15 cellular contexts compared by ENCODE assay signal in genomic region chr4:118825799-118826198, GRCh38. TPM values are rescaled to one million over a fixed set of nuclear protein-coding genes. Genes with fewer than 3 reads are reported as not detected.
DNase-seq lines count a peak whose midpoint lies in the region; ATAC-seq, FAIRE-seq and TF ChIP-seq lines count a peak whose summit lies in the region.
"Had no signal": no experiment of that assay in that cellular context is flagged by ENCODE, and none has a peak within 500 bp of the region (broad histone marks: within the 10 kb centered on the region; RNA-seq: fewer than 3 reads in every experiment).

No MANE protein-coding gene starts in this region.

- peaks cover 25% of the 10 kb centered on the region for H3K36me3 Mint-ChIP-seq in astrocyte (ENCODE audit: low read depth, unreplicated experiment)
- H3K36me3 Mint-ChIP-seq in activated T-helper 1 cell treated with anti-CD3 and anti-CD28 coated beads, Interleukin-12 subunit alpha, Interleukin-12 subunit beta, Interleukin-2, Interleukin-4 antibody, amounts not matched to agents 30 ng/mL and 10 ng/mL and 1 ng/mL, durations not matched to agents 14 hours and 24 hours and 36 hours (ENCODE audit: low read depth) = peaks cover 36% of the 10 kb centered on the region

- no peak overlapping the region for H3K9ac ChIP-seq in astrocyte (ENCODE audit: low read length)

- peak overlapping the region; percentile 11 for H3K4me2 ChIP-seq in astrocyte (ENCODE audit: low read length)

- H3K27ac Mint-ChIP-seq in astrocyte (ENCODE audit: unreplicated experiment) = no peak overlapping the region
- H3K27ac Mint-ChIP-seq in activated T-helper 1 cell treated with anti-CD3 and anti-CD28 coated beads, Interleukin-12 subunit alpha, Interleukin-12 subunit beta, Interleukin-2, Interleukin-4 antibody, amounts not matched to agents 30 ng/mL and 10 ng/mL and 1 ng/mL, durations not matched to agents 14 hours and 24 hours and 36 hours = no peak overlapping the region
- H3K27ac Mint-ChIP-seq: activated CD8-positive, alpha-beta T cell treated with anti-CD3 and anti-CD28 coated beads for 36 hours had no signal

- no peak overlapping the region for H3K4me3 Mint-ChIP-seq in astrocyte (ENCODE audit: unreplicated experiment)
- H3K4me3 Mint-ChIP-seq in activated T-helper 1 cell treated with anti-CD3 and anti-CD28 coated beads, Interleukin-12 subunit alpha, Interleukin-12 subunit beta, Interleukin-2, Interleukin-4 antibody, amounts not matched to agents 30 ng/mL and 10 ng/mL and 1 ng/mL, durations not matched to agents 14 hours and 24 hours and 36 hours = no peak overlapping the region
- H3K4me3 Mint-ChIP-seq: activated CD8-positive, alpha-beta T cell treated with anti-CD3 and anti-CD28 coated beads for 36 hours had no signal

- DNase-seq in astrocyte (ENCODE audit: low read depth) (no peak), activated gamma-delta T cell (lab: John Stamatoyannopoulos, UW) (no peak), Kasumi-1 (lab: John Stamatoyannopoulos, UW) (no peak), lower leg skin (ENCODE audit: low spot score in 2 of 2) (no peak)
- DNase-seq in activated T-helper 1 cell treated with anti-CD3 and anti-CD28 coated beads, Interleukin-12 subunit alpha, Interleukin-12 subunit beta, Interleukin-2, Interleukin-4 antibody, amounts not matched to agents 30 ng/mL and 10 ng/mL and 1 ng/mL, durations not matched to agents 14 hours and 24 hours and 36 hours (ENCODE audit: low spot score) = no peak
- DNase-seq: activated CD8-positive, alpha-beta T cell treated with anti-CD3 and anti-CD28 coated beads for 36 hours; effector CD4-positive, alpha-beta T cell; HCEC 1CT; IMR-90; NCI-H187 treated with DMSO at 0.1 percent for 48 hours; transverse colon had no signal

- peaks cover 72% of the 10 kb centered on the region for H3K36me3 ChIP-seq in astrocyte (ENCODE audit: insufficient read depth, low read length)

- H3K79me2 ChIP-seq in astrocyte (ENCODE audit: insufficient read depth, low read length) = peaks cover 99% of the 10 kb centered on the region

- intact Hi-C loops in lower leg skin (cut with DNase I; ENCODE audit: low total_unique reads) = no loop called here
- intact Hi-C loops in activated T-helper 1 cell treated with anti-CD3 and anti-CD28 coated beads, Interleukin-12 subunit alpha, Interleukin-12 subunit beta, Interleukin-2, Interleukin-4 antibody, amounts not matched to agents 30 ng/mL and 10 ng/mL and 1 ng/mL, durations not matched to agents 14 hours and 24 hours and 36 hours (cut with micrococcal nuclease) = loop anchor here (5.0 kb wide), 1 partner anchor 38 kb away; no protein-coding TSS in a partner anchor

- ATAC-seq in GM18519 (IDR thresholded peaks at IDR 0.05; ENCODE audit: low FRiP score, unreplicated experiment) = peak; percentile 76
- ATAC-seq in GM21381 (IDR thresholded peaks at IDR 0.05; ENCODE audit: unreplicated experiment) = peak; percentile 59
- peak; percentile 56 for ATAC-seq in HG02938 (IDR thresholded peaks at IDR 0.05; ENCODE audit: unreplicated experiment)
- ATAC-seq: activated CD8-positive, alpha-beta T cell treated with anti-CD3 and anti-CD28 coated beads for 36 hours had no signal

- H3K4me3 ChIP-seq in astrocyte (ENCODE audit: insufficient read depth, low read depth, low read length) = no peak overlapping the region
- H3K4me3 ChIP-seq in lower leg skin (ENCODE audit: low read depth, poor library complexity, severe bottlenecking) = no peak overlapping the region
- H3K4me3 ChIP-seq: transverse colon had no signal

- H3K27me3 Mint-ChIP-seq in astrocyte (ENCODE audit: low read depth, unreplicated experiment) = no peaks in the 10 kb centered on the region
- no peaks in the 10 kb centered on the region for H3K27me3 Mint-ChIP-seq in activated T-helper 1 cell treated with anti-CD3 and anti-CD28 coated beads, Interleukin-12 subunit alpha, Interleukin-12 subunit beta, Interleukin-2, Interleukin-4 antibody, amounts not matched to agents 30 ng/mL and 10 ng/mL and 1 ng/mL, durations not matched to agents 14 hours and 24 hours and 36 hours (ENCODE audit: insufficient read depth)
- H3K27me3 Mint-ChIP-seq: activated CD8-positive, alpha-beta T cell treated with anti-CD3 and anti-CD28 coated beads for 36 hours had no signal

- no peaks in the 10 kb centered on the region for H3K9me3 ChIP-seq in astrocyte (ENCODE audit: insufficient read depth, low read depth, low read length)
- H3K9me3 ChIP-seq: transverse colon had no signal

- H3K27me3 ChIP-seq in astrocyte (ENCODE audit: insufficient read depth, low read length) = no peaks in the 10 kb centered on the region
- H3K27me3 ChIP-seq: transverse colon had no signal

- no peak for TF ChIP-seq POLR2A in lower leg skin (IDR thresholded peaks at IDR 0.05)

- no peak for FAIRE-seq in astrocyte (lab: Jason Lieb, UNC)

- H4K20me1 ChIP-seq in astrocyte (ENCODE audit: insufficient read depth, low read length) = peaks cover 97% of the 10 kb centered on the region

- H3K27ac ChIP-seq in astrocyte (ENCODE audit: low read depth, low read length) = no peak overlapping the region
- H3K27ac ChIP-seq: C4-2B, transverse colon had no signal

- no peak for TF ChIP-seq CTCF in astrocyte (IDR thresholded peaks at IDR 0.05; ENCODE audit: insufficient read depth, low read depth, low read length)
- TF ChIP-seq CTCF in lower leg skin (IDR thresholded peaks at IDR 0.05) = no peak

- peaks cover 31% of the 10 kb centered on the region for H3K4me1 ChIP-seq in astrocyte (ENCODE audit: insufficient read depth, low read length)

- peaks cover 49% of the 10 kb centered on the region for H3K4me1 Mint-ChIP-seq in astrocyte (ENCODE audit: low read depth, unreplicated experiment)
- peaks cover 52% of the 10 kb centered on the region for H3K4me1 Mint-ChIP-seq in activated T-helper 1 cell treated with anti-CD3 and anti-CD28 coated beads, Interleukin-12 subunit alpha, Interleukin-12 subunit beta, Interleukin-2, Interleukin-4 antibody, amounts not matched to agents 30 ng/mL and 10 ng/mL and 1 ng/mL, durations not matched to agents 14 hours and 24 hours and 36 hours (ENCODE audit: low read depth)

- WGBS in lower leg skin, 2 donors = 66 to 80% methylated on average over 3 of the region's 3 CpGs

- no peak overlapping the region for H2AFZ ChIP-seq in astrocyte (ENCODE audit: low read depth, low read length)

- no peaks in the 10 kb centered on the region for H3K9me3 Mint-ChIP-seq in astrocyte (ENCODE audit: unreplicated experiment)
- no peaks in the 10 kb centered on the region for H3K9me3 Mint-ChIP-seq in activated T-helper 1 cell treated with anti-CD3 and anti-CD28 coated beads, Interleukin-12 subunit alpha, Interleukin-12 subunit beta, Interleukin-2, Interleukin-4 antibody, amounts not matched to agents 30 ng/mL and 10 ng/mL and 1 ng/mL, durations not matched to agents 14 hours and 24 hours and 36 hours
- H3K9me3 Mint-ChIP-seq: activated CD8-positive, alpha-beta T cell treated with anti-CD3 and anti-CD28 coated beads for 36 hours had no signal

RNA-seq across cellular contexts. Expression of gene SEC24D, which starts 10.1 kb away (rescaled TPM):
- 187 and 188 TPM in 2 replicates for total RNA-seq in astrocyte
- total RNA-seq in lower leg skin = 10 to 100 TPM in 3 of 4 donors, 1 to 10 TPM in 1; 8.0 to 14.8 (median 12.9) TPM
- 50.0 and 55.2 TPM in 2 replicates for total RNA-seq in activated T-helper 1 cell treated with anti-CD3 and anti-CD28 coated beads, Interleukin-12 subunit alpha, Interleukin-12 subunit beta, Interleukin-2, Interleukin-4 antibody, amounts not matched to agents 30 ng/mL and 10 ng/mL and 1 ng/mL, durations not matched to agents 14 hours and 24 hours and 36 hours
